25 cellular contexts compared by ENCODE assay signal in genomic region chr16:67702130-67702529, GRCh38.
"Had no signal": no experiment of that assay in that cellular context is flagged by ENCODE, and none has a peak within 500 bp of the region (broad histone marks: within the 10 kb centered on the region; RNA-seq: fewer than 3 reads in every experiment).

No MANE protein-coding gene starts in this region.

- ATAC-seq: left colon; left lung; lower lobe of right lung; naive thymus-derived CD8-positive, alpha-beta T cell; right cardiac atrium; sciatic nerve; stimulated activated effector memory CD8-positive, alpha-beta T cell treated with anti-CD3 and anti-CD28 coated beads, Interleukin-12 subunit alpha, Interleukin-12 subunit beta, amount 100 ng/mL, for 72 hours; upper lobe of right lung had no signal

- H3K9me3 ChIP-seq: left lung, ovary, suprapubic skin, thoracic aorta, tibial artery, upper lobe of right lung had no signal

- H3K9me3 Mint-ChIP-seq: naive thymus-derived CD8-positive, alpha-beta T cell; stimulated activated effector memory CD8-positive, alpha-beta T cell treated with anti-CD3 and anti-CD28 coated beads, Interleukin-12 subunit alpha, Interleukin-12 subunit beta, amount 100 ng/mL, for 72 hours; stimulated activated naive CD8-positive, alpha-beta T cell treated with anti-CD3 and anti-CD28 coated beads, Interleukin-15, Interleukin-2, amounts not matched to agents 100 ng/mL and 50 ng/mL, for 24 hours had no signal

- H3K36me3 ChIP-seq: lower lobe of right lung, neural progenitor cell, ovary, suprapubic skin, upper lobe of right lung had no signal

- H3K27me3 Mint-ChIP-seq: naive thymus-derived CD8-positive, alpha-beta T cell; progenitor cell of endocrine pancreas; stimulated activated naive CD8-positive, alpha-beta T cell treated with anti-CD3 and anti-CD28 coated beads, Interleukin-15, Interleukin-2, amounts not matched to agents 100 ng/mL and 50 ng/mL, for 24 hours had no signal

- H3K27ac ChIP-seq: left lung, lower lobe of right lung, neural progenitor cell, ovary, suprapubic skin, thoracic aorta, tibial artery, upper lobe of right lung had no signal

- H3K27me3 ChIP-seq: left lung, neural progenitor cell, ovary, spleen, suprapubic skin, tibial artery, upper lobe of right lung had no signal

- DNase-seq: hippocampal formation; kidney; left colon; left lung; lower lobe of right lung; mammary epithelial cell; mesenchymal stem cell; naive thymus-derived CD8-positive, alpha-beta T cell; ovary; right cardiac atrium; small intestine; stimulated activated CD4-positive, alpha-beta T cell treated with anti-CD3 and anti-CD28 coated beads, Interleukin-4, amount 100 ng/mL, for 24 hours; stimulated activated naive CD4-positive, alpha-beta T cell; tibial artery; trophoblast cell; upper lobe of right lung had no signal

- H3K4me1 ChIP-seq: lower lobe of right lung, neural progenitor cell, tibial artery, upper lobe of right lung had no signal

- H3K9ac ChIP-seq: neural progenitor cell had no signal

- H3K27ac Mint-ChIP-seq: nephron; neural progenitor cell; progenitor cell of endocrine pancreas; stimulated activated naive CD8-positive, alpha-beta T cell treated with anti-CD3 and anti-CD28 coated beads, Interleukin-15, Interleukin-2, amounts not matched to agents 100 ng/mL and 50 ng/mL, for 24 hours had no signal

- H3K4me3 Mint-ChIP-seq: naive thymus-derived CD8-positive, alpha-beta T cell; nephron; neural progenitor cell; stimulated activated effector memory CD8-positive, alpha-beta T cell treated with anti-CD3 and anti-CD28 coated beads, Interleukin-12 subunit alpha, Interleukin-12 subunit beta, amount 100 ng/mL, for 72 hours; stimulated activated naive CD8-positive, alpha-beta T cell treated with anti-CD3 and anti-CD28 coated beads, Interleukin-15, Interleukin-2, amounts not matched to agents 100 ng/mL and 50 ng/mL, for 24 hours had no signal

- H3K4me3 ChIP-seq: left lung, lower lobe of right lung, neural progenitor cell, ovary, spleen, suprapubic skin, thoracic aorta, tibial artery, upper lobe of right lung had no signal
